In the genomic region with DNA sequence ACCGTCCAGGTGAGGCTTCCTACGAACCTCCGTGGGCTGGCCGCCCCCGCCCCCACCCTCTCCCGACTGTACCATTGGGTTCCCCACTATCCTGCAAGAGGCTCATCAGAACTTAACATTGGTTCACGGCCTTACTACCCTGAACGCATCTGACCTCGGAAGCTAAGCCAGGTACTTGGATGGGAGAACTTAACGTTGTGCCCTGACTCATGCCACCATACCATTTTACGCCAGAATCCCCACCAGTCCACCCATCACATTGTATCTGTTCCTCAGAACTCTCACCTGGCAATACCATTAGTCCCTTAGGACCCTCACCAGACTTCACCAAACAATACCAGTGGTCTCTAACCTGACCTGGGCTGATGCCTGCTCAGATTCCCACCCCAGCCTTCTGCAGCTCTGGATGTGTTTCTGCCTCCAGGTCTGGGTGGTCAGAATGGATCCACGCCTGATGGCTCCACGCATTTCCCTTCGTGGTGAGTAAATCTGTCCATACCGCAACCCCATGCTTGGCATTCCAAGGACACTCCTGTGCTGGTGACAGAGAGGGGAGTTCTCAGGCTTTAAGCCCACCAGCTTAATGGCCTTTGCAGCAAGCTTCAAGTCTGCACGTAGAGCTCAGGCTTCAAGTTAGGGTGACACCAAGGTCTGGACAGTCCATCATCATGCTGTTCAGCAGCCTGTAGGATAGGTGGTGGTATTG, we compare ENCODE assay signal across 8 cellular contexts. TPM values are rescaled to one million over a fixed set of nuclear protein-coding genes. Genes with fewer than 3 reads are reported as not detected.
A peak's percentile ranks its signal among the peaks of the same experiment; 100 is the strongest.
DNase-seq lines count a peak whose midpoint lies in the region; ATAC-seq and TF ChIP-seq lines count a peak whose summit lies in the region.

No MANE protein-coding gene starts in this region.

- H3K4me3 Mint-ChIP-seq in stimulated activated naive CD8-positive, alpha-beta T cell treated with anti-CD3 and anti-CD28 coated beads, Interleukin-15, Interleukin-2, amounts not matched to agents 100 ng/mL and 50 ng/mL, for 24 hours: peak overlapping the region; percentile 96
- H3K4me3 Mint-ChIP-seq in MCF 10A (ENCODE audit: unreplicated experiment): peak overlapping the region; percentile 90

- peaks cover 23% of the 10 kb centered on the region for H3K4me1 ChIP-seq in mesodermal cell (ENCODE audit: control insufficient read depth, insufficient read depth, low read length, poor library complexity, severe bottlenecking)
- peaks cover 0 to 12% of the 10 kb centered on the region in 2 donors for H3K4me1 ChIP-seq in aorta (ENCODE audit: control insufficient read depth in 1 of 2, insufficient read depth in 2 of 2, low read length in 2 of 2)

- peaks cover 72% of the 10 kb centered on the region for H3K4me1 Mint-ChIP-seq in stimulated activated naive CD8-positive, alpha-beta T cell treated with anti-CD3 and anti-CD28 coated beads, Interleukin-15, Interleukin-2, amounts not matched to agents 100 ng/mL and 50 ng/mL, for 24 hours (ENCODE audit: low read depth)
- peaks cover 25% of the 10 kb centered on the region for H3K4me1 Mint-ChIP-seq in MCF 10A (ENCODE audit: insufficient read depth, unreplicated experiment)

- no peak for TF ChIP-seq CTCF in MCF 10A (IDR thresholded peaks at IDR 0.05; ENCODE audit: unreplicated experiment)

- ATAC-seq in stimulated activated naive CD8-positive, alpha-beta T cell treated with anti-CD3 and anti-CD28 coated beads, Interleukin-15, Interleukin-2, amounts not matched to agents 100 U/mL and 50 U/mL, for 24 hours: no peak
- ATAC-seq in aorta (ENCODE audit: low FRiP score) (no peak), sciatic nerve (no peak), HG03196 (IDR thresholded peaks at IDR 0.05; ENCODE audit: unreplicated experiment) (no peak)

- CTCF ChIA-PET in MCF 10A (lab: Yijun Ruan, JAX): interaction anchor here (0.7 to 1.9 kb wide), 5 partner anchors 8 to 243 kb away, joined by 3 to 6 read pairs (median 4); a partner anchor contains a TSS

- H3K27ac Mint-ChIP-seq in stimulated activated naive CD8-positive, alpha-beta T cell treated with anti-CD3 and anti-CD28 coated beads, Interleukin-15, Interleukin-2, amounts not matched to agents 100 ng/mL and 50 ng/mL, for 24 hours: peak overlapping the region; percentile 96
- H3K27ac Mint-ChIP-seq in MCF 10A (ENCODE audit: low read depth, unreplicated experiment): peak overlapping the region; percentile 94

- no peaks in the 10 kb centered on the region for H3K27me3 ChIP-seq in aorta (ENCODE audit: control insufficient read depth in 1 of 2, insufficient read depth in 2 of 2, low read length in 1 of 2)

- H3K36me3 Mint-ChIP-seq in stimulated activated naive CD8-positive, alpha-beta T cell treated with anti-CD3 and anti-CD28 coated beads, Interleukin-15, Interleukin-2, amounts not matched to agents 100 ng/mL and 50 ng/mL, for 24 hours (ENCODE audit: low read depth): peaks cover 41% of the 10 kb centered on the region
- H3K36me3 Mint-ChIP-seq in MCF 10A (ENCODE audit: insufficient read depth, unreplicated experiment): peaks cover 24% of the 10 kb centered on the region

- WGBS in mesodermal cell (ENCODE audit: insufficient coverage in 2 of 2), 2 experiments: 51 to 62% methylated on average over 13 to 16 of the region's 16 CpGs
- 18 to 19% methylated on average over 14 to 16 of the region's 16 CpGs for WGBS in aorta, 2 donors

- peak overlapping the region; percentile 66 for H3K4me3 ChIP-seq in mesodermal cell (ENCODE audit: extremely low read depth, insufficient read depth, low read length, poor library complexity, severe bottlenecking)
- H3K4me3 ChIP-seq in aorta (ENCODE audit: low read length in 2 of 2): peak overlapping the region; percentile 52 to 58

- H3K27me3 Mint-ChIP-seq in stimulated activated naive CD8-positive, alpha-beta T cell treated with anti-CD3 and anti-CD28 coated beads, Interleukin-15, Interleukin-2, amounts not matched to agents 100 ng/mL and 50 ng/mL, for 24 hours: no peaks in the 10 kb centered on the region
- no peaks in the 10 kb centered on the region for H3K27me3 Mint-ChIP-seq in MCF 10A (ENCODE audit: insufficient read depth, unreplicated experiment)

- H3K27ac ChIP-seq in mesodermal cell (ENCODE audit: low read depth, low read length, severe bottlenecking): peak overlapping the region; percentile 83
- H3K27ac ChIP-seq in aorta (ENCODE audit: low read depth in 1 of 2, low read length in 2 of 2): peak overlapping the region; percentile 31 to 54

- H3K9me3 ChIP-seq in mesodermal cell (ENCODE audit: control insufficient read depth, low read length) (no peaks in the 10 kb centered on the region), aorta (ENCODE audit: control insufficient read depth, low read length) (no peaks in the 10 kb centered on the region)

- BruUV-seq in MCF 10A (replicated peaks; lab: Mats Ljungman, UMichigan): no TSS peak

- no peak for DNase-seq in stimulated activated naive CD8-positive, alpha-beta T cell treated with anti-CD3 and anti-CD28 coated beads, Interleukin-15, Interleukin-2, amounts not matched to agents 100 U/mL and 50 U/mL, for 24 hours
- no peak for DNase-seq in MCF 10A (ENCODE audit: unreplicated experiment)
- DNase-seq in aorta: no peak
- DNase-seq in sciatic nerve (ENCODE audit: low spot score): no peak
- DNase-seq in NCI-H2227 (lab: John Stamatoyannopoulos, UW; ENCODE audit: unreplicated experiment): no peak

- intact Hi-C loops in MCF 10A (cut with micrococcal nuclease) (loop anchor here (1.0 to 5.0 kb wide), 5 partner anchors 17 to 66 kb away; a partner anchor contains a TSS), aorta (cut with DNase I) (loop anchor here in 1 of 2 donors (2.0 to 5.0 kb wide), 4 partner anchors 55 to 320 kb away; a partner anchor contains a TSS), sciatic nerve (cut with DNase I) (no loop called here)

- POLR2A ChIA-PET in MCF 10A (lab: Yijun Ruan, JAX): interaction anchor here (0.6 to 3.2 kb wide), 21 partner anchors 9 to 565 kb away, joined by 3 to 49 read pairs (median 12); a partner anchor contains a TSS

- peaks cover 40% of the 10 kb centered on the region for H3K36me3 ChIP-seq in mesodermal cell (ENCODE audit: control insufficient read depth, insufficient read depth, low read length)
- H3K36me3 ChIP-seq in aorta (ENCODE audit: control insufficient read depth in 1 of 2, insufficient read depth in 2 of 2, low read length in 1 of 2): peaks cover 0 to 5% of the 10 kb centered on the region in 2 donors

- H3K9me3 Mint-ChIP-seq in stimulated activated naive CD8-positive, alpha-beta T cell treated with anti-CD3 and anti-CD28 coated beads, Interleukin-15, Interleukin-2, amounts not matched to agents 100 ng/mL and 50 ng/mL, for 24 hours: no peaks in the 10 kb centered on the region
- no peaks in the 10 kb centered on the region for H3K9me3 Mint-ChIP-seq in MCF 10A (ENCODE audit: unreplicated experiment)

RNA-seq across cellular contexts. Expression of a gene that starts 0.6 kb away (rescaled TPM):
- total RNA-seq in MCF 10A (2022) (14.0 and 17.2 TPM in 2 replicates), aorta (10 to 100 TPM; 23.8 to 27.2 TPM), sciatic nerve (28.5 TPM)
- 8.6 TPM for polyA plus RNA-seq in mesodermal cell (2013, experiment 1 of 2)
- 9.0 TPM for polyA plus RNA-seq in mesodermal cell (2013, experiment 2 of 2)
- polyA plus RNA-seq in aorta: 10 to 100 TPM; 24.8 to 27.3 TPM

RNA-seq across cellular contexts. Expression of a gene that starts 1.0 kb away (rescaled TPM):
- total RNA-seq in MCF 10A (2022): 273 and 298 TPM in 2 replicates
- 591 TPM for polyA plus RNA-seq in mesodermal cell (2013, experiment 1 of 2)
- polyA plus RNA-seq in mesodermal cell (2013, experiment 2 of 2): 531 TPM
- 100 to 1,000 TPM; 465 to 552 TPM for total RNA-seq in aorta
- polyA plus RNA-seq in aorta: 100 to 1,000 TPM; 367 to 580 TPM
- 485 TPM for total RNA-seq in sciatic nerve

RNA-seq across cellular contexts. Expression of a gene that starts 9.5 kb away (rescaled TPM):
- total RNA-seq in MCF 10A (2022): 3.7 and 4.9 TPM in 2 replicates
- polyA plus RNA-seq in mesodermal cell (2013, experiment 1 of 2): 15.9 TPM
- polyA plus RNA-seq in mesodermal cell (2013, experiment 2 of 2): 18.6 TPM
- total RNA-seq in aorta: 10 to 100 TPM in 1 of 2 donors, 1 to 10 TPM in 1; 3.6 to 11.3 TPM
- 10 to 100 TPM; 12.6 to 70.8 TPM for polyA plus RNA-seq in aorta
- total RNA-seq in sciatic nerve: 12.4 TPM

RNA-seq across cellular contexts. Expression of a gene that starts 16.3 kb away (rescaled TPM):
- total RNA-seq in MCF 10A (2022): 9.7 and 19.5 TPM in 2 replicates
- polyA plus RNA-seq in mesodermal cell (2013, experiment 1 of 2): 18.2 TPM
- 23.0 TPM for polyA plus RNA-seq in mesodermal cell (2013, experiment 2 of 2)
- 10 to 100 TPM; 10.7 to 25.6 TPM for total RNA-seq in aorta
- polyA plus RNA-seq in aorta: 10 to 100 TPM in 1 of 2 donors, 1 to 10 TPM in 1; 5.5 to 23.4 TPM
- total RNA-seq in sciatic nerve: 23.4 TPM

RNA-seq across cellular contexts. Expression of a gene that starts 54.6 kb away (rescaled TPM):
- total RNA-seq in MCF 10A (2022): 576 and 589 TPM in 2 replicates
- polyA plus RNA-seq in mesodermal cell (2013, experiment 1 of 2): 225 TPM
- 168 TPM for polyA plus RNA-seq in mesodermal cell (2013, experiment 2 of 2)
- 100 to 1,000 TPM; 174 to 209 TPM for total RNA-seq in aorta
- 100 to 1,000 TPM; 316 to 484 TPM for polyA plus RNA-seq in aorta
- total RNA-seq in sciatic nerve: 142 TPM
